ENCODE assay signal across 1 cellular context in genomic region chr10:75663947-75664664, GRCh38.
TF ChIP-seq lines count a peak whose summit lies in the region.

No MANE protein-coding gene starts in this region.

TF ChIP-seq in IMR-90, 13 proteins besides CTCF, POLR2A, EP300 and RAD21 (continued from another document):
- TF ChIP-seq NFE2L2 (IDR thresholded peaks at IDR 0.05; ENCODE audit: low read depth, low read length) (no peak), MXI1 (IDR thresholded peaks at IDR 0.05; ENCODE audit: borderline replicate concordance, low read depth, low read length) (no peak), MAFK (IDR thresholded peaks at IDR 0.05; ENCODE audit: low read depth, low read length) (0 out of 2 replicates have a peak, but pooled peaks have one; percentile 18), CHD1 (IDR thresholded peaks at IDR 0.05; ENCODE audit: low read depth, low read length) (no peak), SMC3 (IDR thresholded peaks at IDR 0.05; ENCODE audit: low read depth, low read length) (no peak)
TF ChIP-seq in IMR-90: peak in this region for 1.
